ENCODE assay signal across 8 cellular contexts in the genomic region with DNA sequence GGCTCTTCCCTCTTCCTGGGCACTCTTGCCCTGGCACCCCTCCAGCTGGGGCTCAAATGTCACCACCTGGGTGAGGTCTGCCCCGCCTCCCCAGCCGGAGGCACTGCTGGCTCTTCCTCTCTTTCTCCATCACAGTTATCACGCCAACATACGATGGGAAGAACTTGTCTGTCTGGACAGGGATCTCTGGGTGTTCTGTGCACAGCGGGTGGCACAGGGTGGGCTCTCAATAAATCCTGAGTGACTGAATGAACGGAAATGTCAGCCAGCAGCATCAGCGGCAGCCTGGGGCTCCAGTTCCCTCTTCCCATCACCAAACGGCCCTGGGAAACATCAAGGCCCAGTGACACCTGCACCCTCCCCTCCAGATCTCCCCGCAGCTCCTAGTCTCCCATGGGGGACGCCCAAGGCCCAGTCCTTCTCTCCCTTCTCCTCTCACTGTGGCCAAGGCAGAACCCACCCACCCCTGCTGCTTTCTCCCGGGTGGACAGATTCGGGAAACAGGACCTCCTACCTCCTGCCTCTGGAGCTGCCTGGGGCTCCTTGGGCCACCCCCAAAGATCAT. TPM values are rescaled to one million over a fixed set of nuclear protein-coding genes. Genes with fewer than 3 reads are reported as not detected.
A peak's percentile ranks its signal among the peaks of the same experiment; 100 is the strongest.
DNase-seq lines count a peak whose midpoint lies in the region; ATAC-seq and TF ChIP-seq lines count a peak whose summit lies in the region.

No MANE protein-coding gene starts in this region.

- no peaks in the 10 kb centered on the region for H3K36me3 ChIP-seq in neuronal stem cell (replicated peaks in 1 of 2; ENCODE audit: control insufficient read depth in 2 of 2, insufficient read depth in 2 of 2, low read length in 2 of 2)

- H3K4me3 ChIP-seq in dorsolateral prefrontal cortex: peak overlapping the region; percentile 34 to 70 (median 52)
- H3K4me3 ChIP-seq in neuronal stem cell (ENCODE audit: low read length in 2 of 2): peak overlapping the region in 1 of 2 donors; percentile 38

- H2AFZ ChIP-seq in neuronal stem cell (ENCODE audit: low read length): peak overlapping the region; percentile 89

- TF ChIP-seq CTCF in dorsolateral prefrontal cortex (IDR thresholded peaks at IDR 0.05 in 54 of 56, conservative IDR thresholded peaks at IDR 0.05 in 2 of 56; ENCODE audit: low read depth in 1 of 56, partially characterized antibody in 56 of 56): no peak

- peak; percentile 98 for DNase-seq in DMS53 (lab: John Stamatoyannopoulos, UW)
- peak; percentile 93 for DNase-seq in NCI-H524 treated with DMSO at 0.1 percent for 48 hours (lab: John Stamatoyannopoulos, UW)
- DNase-seq in dorsolateral prefrontal cortex: peak in 1 of 10 donors; percentile 68
- no peak for DNase-seq in neuronal stem cell (ENCODE audit: low spot score)
- DNase-seq in A172 (ENCODE audit: low spot score): no peak

- H3K18ac ChIP-seq in neuronal stem cell (ENCODE audit: low read length): peak overlapping the region; percentile 89

- no peaks in the 10 kb centered on the region for H3K9me3 ChIP-seq in neuronal stem cell (replicated peaks in 1 of 2; ENCODE audit: control insufficient read depth in 2 of 2, insufficient read depth in 1 of 2, low read depth in 1 of 2, low read length in 2 of 2)

- peak overlapping the region; percentile 51 for H2BK120ac ChIP-seq in neuronal stem cell (ENCODE audit: low read depth, low read length)

- peak overlapping the region; percentile 83 for H2BK5ac ChIP-seq in neuronal stem cell (ENCODE audit: low read length)

- H3K27ac ChIP-seq in dorsolateral prefrontal cortex (peak overlapping the region; percentile 90 to 100 (median 99)), neuronal stem cell (replicated peaks; ENCODE audit: low read length) (no peak overlapping the region)

- peaks cover 15 to 16% of the 10 kb centered on the region in 2 donors for H3K4me1 ChIP-seq in neuronal stem cell (ENCODE audit: control insufficient read depth in 2 of 2, insufficient read depth in 1 of 2, low read depth in 1 of 2, low read length in 2 of 2)

- intact Hi-C loops in dorsolateral prefrontal cortex (cut with DNase I): loop anchor here (2.0 kb wide), 3 partner anchors 32 to 126 kb away; no protein-coding TSS in a partner anchor

- no peaks in the 10 kb centered on the region for H3K79me1 ChIP-seq in neuronal stem cell (ENCODE audit: low read depth, low read length)

- no peak overlapping the region for H2BK12ac ChIP-seq in neuronal stem cell (ENCODE audit: low read length)

- H2AK5ac ChIP-seq in neuronal stem cell (ENCODE audit: low read depth, low read length): peak overlapping the region; percentile 12

- no peak overlapping the region for H4K8ac ChIP-seq in neuronal stem cell (ENCODE audit: low read depth, low read length)

- H3K27me3 ChIP-seq in dorsolateral prefrontal cortex (no peaks in the 10 kb centered on the region), neuronal stem cell (ENCODE audit: control insufficient read depth in 3 of 3, insufficient read depth in 3 of 3, low read depth in 1 of 3, low read length in 3 of 3) (no peaks in the 10 kb centered on the region)

- H3K4ac ChIP-seq in neuronal stem cell (ENCODE audit: low read length): no peak overlapping the region

- H3K9ac ChIP-seq in neuronal stem cell (ENCODE audit: low read depth, low read length, poor library complexity): no peak overlapping the region

- no CpG with 5 or more reads among the region's 12 CpGs for WGBS in neuronal stem cell (ENCODE audit: extremely low coverage in 2 of 2, insufficient read length in 2 of 2, insufficient replicate concordance in 1 of 2), 2 donors

- H4K91ac ChIP-seq in neuronal stem cell (ENCODE audit: low read depth, low read length, poor library complexity): no peak overlapping the region

- no peak for ATAC-seq in HG03439 (IDR thresholded peaks at IDR 0.05; ENCODE audit: unreplicated experiment)
- ATAC-seq in GM21390 (IDR thresholded peaks at IDR 0.05; ENCODE audit: unreplicated experiment): no peak
- no peak for ATAC-seq in HG03025 (IDR thresholded peaks at IDR 0.05; ENCODE audit: low FRiP score, unreplicated experiment)

- no peak overlapping the region for H3K23ac ChIP-seq in neuronal stem cell (ENCODE audit: low read depth, low read length, poor library complexity)

- peak overlapping the region; percentile 2 for H3K4me2 ChIP-seq in neuronal stem cell (ENCODE audit: insufficient read depth, low read length, poor library complexity, severe bottlenecking)

- peak overlapping the region; percentile 100 for H2BK15ac ChIP-seq in neuronal stem cell (ENCODE audit: low read length)

- H3K14ac ChIP-seq in neuronal stem cell (ENCODE audit: low read length): no peak overlapping the region

RNA-seq across cellular contexts. Expression of gene SLC25A45, which starts 0.4 kb away (rescaled TPM):
- 10 to 100 TPM in 51 of 120 experiments, 1 to 10 TPM in 69; 3.6 to 18.2 (median 9.0) TPM for total RNA-seq in dorsolateral prefrontal cortex
- 0.43 TPM for polyA plus RNA-seq in neuronal stem cell (2013, experiment 1 of 2)
- polyA plus RNA-seq in neuronal stem cell (2013, experiment 2 of 2): 0.32 TPM
- 3.5 and 7.0 TPM in 2 replicates for total RNA-seq in A172 (2014; rRNA removed; shearing (Covaris generic))

RNA-seq across cellular contexts. Expression of gene FRMD8, which starts 3.6 kb away (rescaled TPM):
- total RNA-seq in dorsolateral prefrontal cortex: 10 to 100 TPM; 14.1 to 50.3 (median 21.7) TPM
- polyA plus RNA-seq in neuronal stem cell (2013, experiment 1 of 2): 5.9 TPM
- 6.1 TPM for polyA plus RNA-seq in neuronal stem cell (2013, experiment 2 of 2)
- total RNA-seq in A172 (2014; rRNA removed; shearing (Covaris generic)): 21.5 and 36.9 TPM in 2 replicates

RNA-seq across cellular contexts. Expression of gene TIGD3, which starts 28.3 kb away (rescaled TPM):
- total RNA-seq in dorsolateral prefrontal cortex: 1 to 10 TPM in 119 of 120 experiments, under 1 TPM in 1; 0.77 to 4.5 (median 2.4) TPM
- polyA plus RNA-seq in neuronal stem cell (2013, experiment 1 of 2): 1.8 TPM
- 1.6 TPM for polyA plus RNA-seq in neuronal stem cell (2013, experiment 2 of 2)
- 2.0 and 3.5 TPM in 2 replicates for total RNA-seq in A172 (2014; rRNA removed; shearing (Covaris generic))

RNA-seq across cellular contexts. Expression of gene NEAT1, which starts 39.7 kb away (rescaled TPM):
- total RNA-seq in dorsolateral prefrontal cortex: 1,000 to 10,000 TPM in 5 of 120 experiments, 100 to 1,000 TPM in 115; 106 to 1,508 (median 405) TPM
- 2.0 TPM for polyA plus RNA-seq in neuronal stem cell (2013, experiment 1 of 2)
- 2.5 TPM for polyA plus RNA-seq in neuronal stem cell (2013, experiment 2 of 2)
- total RNA-seq in A172 (2014; rRNA removed; shearing (Covaris generic)): 20.6 and 28.9 TPM in 2 replicates

RNA-seq across cellular contexts. Expression of gene DPF2, which starts 49.2 kb away (rescaled TPM):
- 100 to 1,000 TPM in 5 of 120 experiments, 10 to 100 TPM in 115; 51.4 to 114 (median 73.5) TPM for total RNA-seq in dorsolateral prefrontal cortex
- polyA plus RNA-seq in neuronal stem cell (2013, experiment 1 of 2): 78.6 TPM
- 77.3 TPM for polyA plus RNA-seq in neuronal stem cell (2013, experiment 2 of 2)
- 37.9 and 57.0 TPM in 2 replicates for total RNA-seq in A172 (2014; rRNA removed; shearing (Covaris generic))

Comparison
In these comparisons a context has a peak if more than half of its experiments do, and no peak if none do; other contexts are left out.
1. DNase-seq: peak in DMS53 (single experiment) and NCI-H524 treated with DMSO at 0.1 percent for 48 hours (single experiment); none in neuronal stem cell (single experiment) and A172 (single experiment).